1 cellular context compared by ENCODE assay signal in the genomic region with DNA sequence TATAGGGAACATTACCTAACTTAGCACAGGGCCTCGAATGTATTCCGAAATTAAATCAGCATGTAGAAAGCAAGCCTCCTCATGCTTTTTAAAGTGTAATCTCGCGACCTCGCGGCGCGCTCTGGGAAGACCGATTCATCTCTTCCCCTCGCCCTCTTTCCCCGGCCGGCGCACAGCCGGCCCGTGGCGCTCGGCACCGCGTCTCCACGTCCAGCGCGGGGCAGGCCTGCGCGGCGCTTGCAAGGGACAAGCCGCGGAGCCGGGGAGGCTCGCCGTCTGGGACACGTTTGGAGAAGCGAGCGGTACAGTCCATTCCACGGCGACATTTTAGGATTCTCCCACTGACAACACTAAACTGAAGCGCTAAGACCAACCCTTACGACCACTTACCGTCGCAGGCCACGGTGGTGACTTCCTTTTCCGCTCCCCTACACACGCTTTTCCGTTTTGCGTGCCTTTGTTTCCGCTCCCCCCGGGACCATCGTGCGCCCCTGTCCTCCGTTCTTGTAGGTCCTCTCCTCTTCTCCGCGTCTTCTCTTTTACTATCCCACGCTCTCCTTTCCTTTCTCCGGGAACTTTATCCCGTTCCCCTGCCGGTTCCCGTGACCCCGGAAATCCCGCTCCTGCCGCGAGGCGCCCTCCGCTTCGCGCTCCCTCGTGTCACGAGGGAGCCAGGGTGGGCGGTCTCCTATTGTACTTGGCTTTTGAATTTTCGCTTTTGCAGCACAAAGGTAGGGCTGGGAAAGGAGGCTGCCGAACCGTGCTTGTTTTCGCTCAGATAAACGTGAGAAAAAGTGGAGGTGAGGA.
TF ChIP-seq lines count a peak whose summit lies in the region.

A gene with protein sequence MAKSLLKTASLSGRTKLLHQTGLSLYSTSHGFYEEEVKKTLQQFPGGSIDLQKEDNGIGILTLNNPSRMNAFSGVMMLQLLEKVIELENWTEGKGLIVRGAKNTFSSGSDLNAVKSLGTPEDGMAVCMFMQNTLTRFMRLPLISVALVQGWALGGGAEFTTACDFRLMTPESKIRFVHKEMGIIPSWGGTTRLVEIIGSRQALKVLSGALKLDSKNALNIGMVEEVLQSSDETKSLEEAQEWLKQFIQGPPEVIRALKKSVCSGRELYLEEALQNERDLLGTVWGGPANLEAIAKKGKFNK (minus strand): TSS at position 664 of the 807 bp plus-strand sequence. CDS start 12,581 bp downstream, outside the sequence.

TF ChIP-seq in HepG2, 621 proteins besides CTCF, POLR2A, EP300 and RAD21 (continued from another document and continues in another):
- TF ChIP-seq, protein P1, sequence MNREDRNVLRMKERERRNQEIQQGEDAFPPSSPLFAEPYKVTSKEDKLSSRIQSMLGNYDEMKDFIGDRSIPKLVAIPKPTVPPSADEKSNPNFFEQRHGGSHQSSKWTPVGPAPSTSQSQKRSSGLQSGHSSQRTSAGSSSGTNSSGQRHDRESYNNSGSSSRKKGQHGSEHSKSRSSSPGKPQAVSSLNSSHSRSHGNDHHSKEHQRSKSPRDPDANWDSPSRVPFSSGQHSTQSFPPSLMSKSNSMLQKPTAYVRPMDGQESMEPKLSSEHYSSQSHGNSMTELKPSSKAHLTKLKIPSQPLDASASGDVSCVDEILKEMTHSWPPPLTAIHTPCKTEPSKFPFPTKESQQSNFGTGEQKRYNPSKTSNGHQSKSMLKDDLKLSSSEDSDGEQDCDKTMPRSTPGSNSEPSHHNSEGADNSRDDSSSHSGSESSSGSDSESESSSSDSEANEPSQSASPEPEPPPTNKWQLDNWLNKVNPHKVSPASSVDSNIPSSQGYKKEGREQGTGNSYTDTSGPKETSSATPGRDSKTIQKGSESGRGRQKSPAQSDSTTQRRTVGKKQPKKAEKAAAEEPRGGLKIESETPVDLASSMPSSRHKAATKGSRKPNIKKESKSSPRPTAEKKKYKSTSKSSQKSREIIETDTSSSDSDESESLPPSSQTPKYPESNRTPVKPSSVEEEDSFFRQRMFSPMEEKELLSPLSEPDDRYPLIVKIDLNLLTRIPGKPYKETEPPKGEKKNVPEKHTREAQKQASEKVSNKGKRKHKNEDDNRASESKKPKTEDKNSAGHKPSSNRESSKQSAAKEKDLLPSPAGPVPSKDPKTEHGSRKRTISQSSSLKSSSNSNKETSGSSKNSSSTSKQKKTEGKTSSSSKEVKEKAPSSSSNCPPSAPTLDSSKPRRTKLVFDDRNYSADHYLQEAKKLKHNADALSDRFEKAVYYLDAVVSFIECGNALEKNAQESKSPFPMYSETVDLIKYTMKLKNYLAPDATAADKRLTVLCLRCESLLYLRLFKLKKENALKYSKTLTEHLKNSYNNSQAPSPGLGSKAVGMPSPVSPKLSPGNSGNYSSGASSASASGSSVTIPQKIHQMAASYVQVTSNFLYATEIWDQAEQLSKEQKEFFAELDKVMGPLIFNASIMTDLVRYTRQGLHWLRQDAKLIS (CRISPR knock-in tag; IDR thresholded peaks at IDR 0.05), result peak; percentile 81; the same call in 1 of the 2 replicates
- no peak for TF ChIP-seq SRSF4 (IDR thresholded peaks at IDR 0.05; ENCODE audit: low read depth, low read length, poor library complexity, severe bottlenecking)
- TF ChIP-seq FOSL1 (CRISPR knock-in tag; IDR thresholded peaks at IDR 0.05; ENCODE audit: borderline replicate concordance), result no peak
- TF ChIP-seq ZNF670 (CRISPR knock-in tag; IDR thresholded peaks at IDR 0.05; ENCODE audit: borderline replicate concordance), result no peak; the same call in 1 of the 2 replicates
- TF ChIP-seq RFXANK (CRISPR knock-in tag; IDR thresholded peaks at IDR 0.05), result no peak
- TF ChIP-seq MED8 (CRISPR knock-in tag; IDR thresholded peaks at IDR 0.05; ENCODE audit: insufficient replicate concordance), result peak; percentile 82
- TF ChIP-seq KDM6A (CRISPR knock-in tag; IDR thresholded peaks at IDR 0.05; ENCODE audit: low read depth), result no peak
- TF ChIP-seq ZNF335 (CRISPR knock-in tag; IDR thresholded peaks at IDR 0.05), result 0 out of 2 replicates have a peak, but pooled peaks have one; percentile 16
- TF ChIP-seq ZNF441 (CRISPR knock-in tag; IDR thresholded peaks at IDR 0.05; ENCODE audit: borderline replicate concordance), result peak; percentile 72
- TF ChIP-seq TBX3 (IDR thresholded peaks at IDR 0.05; ENCODE audit: borderline replicate concordance), result no peak
- TF ChIP-seq, protein P2, sequence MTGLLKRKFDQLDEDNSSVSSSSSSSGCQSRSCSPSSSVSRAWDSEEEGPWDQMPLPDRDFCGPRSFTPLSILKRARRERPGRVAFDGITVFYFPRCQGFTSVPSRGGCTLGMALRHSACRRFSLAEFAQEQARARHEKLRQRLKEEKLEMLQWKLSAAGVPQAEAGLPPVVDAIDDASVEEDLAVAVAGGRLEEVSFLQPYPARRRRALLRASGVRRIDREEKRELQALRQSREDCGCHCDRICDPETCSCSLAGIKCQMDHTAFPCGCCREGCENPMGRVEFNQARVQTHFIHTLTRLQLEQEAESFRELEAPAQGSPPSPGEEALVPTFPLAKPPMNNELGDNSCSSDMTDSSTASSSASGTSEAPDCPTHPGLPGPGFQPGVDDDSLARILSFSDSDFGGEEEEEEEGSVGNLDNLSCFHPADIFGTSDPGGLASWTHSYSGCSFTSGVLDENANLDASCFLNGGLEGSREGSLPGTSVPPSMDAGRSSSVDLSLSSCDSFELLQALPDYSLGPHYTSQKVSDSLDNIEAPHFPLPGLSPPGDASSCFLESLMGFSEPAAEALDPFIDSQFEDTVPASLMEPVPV (CRISPR knock-in tag; IDR thresholded peaks at IDR 0.05), result peak; percentile 56; the same call in 1 of the 2 replicates
- peak; percentile 69 for TF ChIP-seq TEAD3 (CRISPR knock-in tag; optimal IDR thresholded peaks at IDR 0.05; ENCODE audit: borderline replicate concordance)
- 0 out of 2 replicates have a peak, but pooled peaks have one; percentile 8 for TF ChIP-seq ZNF720 (CRISPR knock-in tag; IDR thresholded peaks at IDR 0.05)
- TF ChIP-seq, protein P3, sequence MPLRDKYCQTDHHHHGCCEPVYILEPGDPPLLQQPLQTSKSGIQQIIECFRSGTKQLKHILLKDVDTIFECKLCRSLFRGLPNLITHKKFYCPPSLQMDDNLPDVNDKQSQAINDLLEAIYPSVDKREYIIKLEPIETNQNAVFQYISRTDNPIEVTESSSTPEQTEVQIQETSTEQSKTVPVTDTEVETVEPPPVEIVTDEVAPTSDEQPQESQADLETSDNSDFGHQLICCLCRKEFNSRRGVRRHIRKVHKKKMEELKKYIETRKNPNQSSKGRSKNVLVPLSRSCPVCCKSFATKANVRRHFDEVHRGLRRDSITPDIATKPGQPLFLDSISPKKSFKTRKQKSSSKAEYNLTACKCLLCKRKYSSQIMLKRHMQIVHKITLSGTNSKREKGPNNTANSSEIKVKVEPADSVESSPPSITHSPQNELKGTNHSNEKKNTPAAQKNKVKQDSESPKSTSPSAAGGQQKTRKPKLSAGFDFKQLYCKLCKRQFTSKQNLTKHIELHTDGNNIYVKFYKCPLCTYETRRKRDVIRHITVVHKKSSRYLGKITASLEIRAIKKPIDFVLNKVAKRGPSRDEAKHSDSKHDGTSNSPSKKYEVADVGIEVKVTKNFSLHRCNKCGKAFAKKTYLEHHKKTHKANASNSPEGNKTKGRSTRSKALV (CRISPR knock-in tag; IDR thresholded peaks at IDR 0.05), result peak; percentile 98
- TF ChIP-seq KAT2B (IDR thresholded peaks at IDR 0.05; ENCODE audit: borderline replicate concordance, low read depth, low read length), result no peak
- TF ChIP-seq, protein P4, sequence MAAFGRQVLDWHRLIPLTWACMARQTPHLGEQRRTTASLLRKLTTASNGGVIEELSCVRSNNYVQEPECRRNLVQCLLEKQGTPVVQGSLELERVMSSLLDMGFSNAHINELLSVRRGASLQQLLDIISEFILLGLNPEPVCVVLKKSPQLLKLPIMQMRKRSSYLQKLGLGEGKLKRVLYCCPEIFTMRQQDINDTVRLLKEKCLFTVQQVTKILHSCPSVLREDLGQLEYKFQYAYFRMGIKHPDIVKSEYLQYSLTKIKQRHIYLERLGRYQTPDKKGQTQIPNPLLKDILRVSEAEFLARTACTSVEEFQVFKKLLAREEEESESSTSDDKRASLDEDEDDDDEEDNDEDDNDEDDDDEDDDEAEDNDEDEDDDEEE (CRISPR knock-in tag; IDR thresholded peaks at IDR 0.05), result peak; percentile 96
- TF ChIP-seq RBAK (CRISPR knock-in tag; IDR thresholded peaks at IDR 0.05), result 0 out of 2 replicates have a peak, but pooled peaks have one; percentile 25
- TF ChIP-seq ZNF326 (CRISPR knock-in tag; IDR thresholded peaks at IDR 0.05; ENCODE audit: borderline replicate concordance), result 0 out of 2 replicates have a peak, but pooled peaks have one; percentile 23
- no peak for TF ChIP-seq RARG (CRISPR knock-in tag; IDR thresholded peaks at IDR 0.05; ENCODE audit: low read depth)
- TF ChIP-seq ZNF782 (CRISPR knock-in tag; IDR thresholded peaks at IDR 0.05; ENCODE audit: borderline replicate concordance), result peak; percentile 97
- no peak for TF ChIP-seq SATB2 (CRISPR knock-in tag; IDR thresholded peaks at IDR 0.05)
- peak; percentile 19; the same call in 1 of the 2 replicates for TF ChIP-seq ZNF558 (CRISPR knock-in tag; IDR thresholded peaks at IDR 0.05; ENCODE audit: borderline replicate concordance)
- TF ChIP-seq ZNF792 (CRISPR knock-in tag; IDR thresholded peaks at IDR 0.05), result no peak; the same call in none of the 2 replicates
- TF ChIP-seq CC2D1A (CRISPR knock-in tag; IDR thresholded peaks at IDR 0.05), result no peak
- no peak for TF ChIP-seq HNRNPH1 (optimal IDR thresholded peaks at IDR 0.05; ENCODE audit: low read depth, low read length)
- TF ChIP-seq SP5 (CRISPR knock-in tag; IDR thresholded peaks at IDR 0.05; ENCODE audit: borderline replicate concordance, low read depth), result no peak; the same call in 1 of the 2 replicates
- no peak for TF ChIP-seq LCORL (IDR thresholded peaks at IDR 0.05)
- TF ChIP-seq LCORL (CRISPR knock-in tag; IDR thresholded peaks at IDR 0.05), result no peak; the same call in 1 of the 2 replicates
- TF ChIP-seq, protein P5, sequence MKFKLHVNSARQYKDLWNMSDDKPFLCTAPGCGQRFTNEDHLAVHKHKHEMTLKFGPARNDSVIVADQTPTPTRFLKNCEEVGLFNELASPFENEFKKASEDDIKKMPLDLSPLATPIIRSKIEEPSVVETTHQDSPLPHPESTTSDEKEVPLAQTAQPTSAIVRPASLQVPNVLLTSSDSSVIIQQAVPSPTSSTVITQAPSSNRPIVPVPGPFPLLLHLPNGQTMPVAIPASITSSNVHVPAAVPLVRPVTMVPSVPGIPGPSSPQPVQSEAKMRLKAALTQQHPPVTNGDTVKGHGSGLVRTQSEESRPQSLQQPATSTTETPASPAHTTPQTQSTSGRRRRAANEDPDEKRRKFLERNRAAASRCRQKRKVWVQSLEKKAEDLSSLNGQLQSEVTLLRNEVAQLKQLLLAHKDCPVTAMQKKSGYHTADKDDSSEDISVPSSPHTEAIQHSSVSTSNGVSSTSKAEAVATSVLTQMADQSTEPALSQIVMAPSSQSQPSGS (CRISPR knock-in tag; IDR thresholded peaks at IDR 0.05), result peak; percentile 50; the same call in 1 of the 2 replicates
- peak; percentile 74; the same call in 1 of the 2 replicates for TF ChIP-seq NR3C1 (CRISPR knock-in tag; IDR thresholded peaks at IDR 0.05)
- TF ChIP-seq, protein P6, sequence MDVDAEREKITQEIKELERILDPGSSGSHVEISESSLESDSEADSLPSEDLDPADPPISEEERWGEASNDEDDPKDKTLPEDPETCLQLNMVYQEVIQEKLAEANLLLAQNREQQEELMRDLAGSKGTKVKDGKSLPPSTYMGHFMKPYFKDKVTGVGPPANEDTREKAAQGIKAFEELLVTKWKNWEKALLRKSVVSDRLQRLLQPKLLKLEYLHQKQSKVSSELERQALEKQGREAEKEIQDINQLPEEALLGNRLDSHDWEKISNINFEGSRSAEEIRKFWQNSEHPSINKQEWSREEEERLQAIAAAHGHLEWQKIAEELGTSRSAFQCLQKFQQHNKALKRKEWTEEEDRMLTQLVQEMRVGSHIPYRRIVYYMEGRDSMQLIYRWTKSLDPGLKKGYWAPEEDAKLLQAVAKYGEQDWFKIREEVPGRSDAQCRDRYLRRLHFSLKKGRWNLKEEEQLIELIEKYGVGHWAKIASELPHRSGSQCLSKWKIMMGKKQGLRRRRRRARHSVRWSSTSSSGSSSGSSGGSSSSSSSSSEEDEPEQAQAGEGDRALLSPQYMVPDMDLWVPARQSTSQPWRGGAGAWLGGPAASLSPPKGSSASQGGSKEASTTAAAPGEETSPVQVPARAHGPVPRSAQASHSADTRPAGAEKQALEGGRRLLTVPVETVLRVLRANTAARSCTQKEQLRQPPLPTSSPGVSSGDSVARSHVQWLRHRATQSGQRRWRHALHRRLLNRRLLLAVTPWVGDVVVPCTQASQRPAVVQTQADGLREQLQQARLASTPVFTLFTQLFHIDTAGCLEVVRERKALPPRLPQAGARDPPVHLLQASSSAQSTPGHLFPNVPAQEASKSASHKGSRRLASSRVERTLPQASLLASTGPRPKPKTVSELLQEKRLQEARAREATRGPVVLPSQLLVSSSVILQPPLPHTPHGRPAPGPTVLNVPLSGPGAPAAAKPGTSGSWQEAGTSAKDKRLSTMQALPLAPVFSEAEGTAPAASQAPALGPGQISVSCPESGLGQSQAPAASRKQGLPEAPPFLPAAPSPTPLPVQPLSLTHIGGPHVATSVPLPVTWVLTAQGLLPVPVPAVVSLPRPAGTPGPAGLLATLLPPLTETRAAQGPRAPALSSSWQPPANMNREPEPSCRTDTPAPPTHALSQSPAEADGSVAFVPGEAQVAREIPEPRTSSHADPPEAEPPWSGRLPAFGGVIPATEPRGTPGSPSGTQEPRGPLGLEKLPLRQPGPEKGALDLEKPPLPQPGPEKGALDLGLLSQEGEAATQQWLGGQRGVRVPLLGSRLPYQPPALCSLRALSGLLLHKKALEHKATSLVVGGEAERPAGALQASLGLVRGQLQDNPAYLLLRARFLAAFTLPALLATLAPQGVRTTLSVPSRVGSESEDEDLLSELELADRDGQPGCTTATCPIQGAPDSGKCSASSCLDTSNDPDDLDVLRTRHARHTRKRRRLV (CRISPR knock-in tag; IDR thresholded peaks at IDR 0.05), result no peak
- TF ChIP-seq, protein P7, sequence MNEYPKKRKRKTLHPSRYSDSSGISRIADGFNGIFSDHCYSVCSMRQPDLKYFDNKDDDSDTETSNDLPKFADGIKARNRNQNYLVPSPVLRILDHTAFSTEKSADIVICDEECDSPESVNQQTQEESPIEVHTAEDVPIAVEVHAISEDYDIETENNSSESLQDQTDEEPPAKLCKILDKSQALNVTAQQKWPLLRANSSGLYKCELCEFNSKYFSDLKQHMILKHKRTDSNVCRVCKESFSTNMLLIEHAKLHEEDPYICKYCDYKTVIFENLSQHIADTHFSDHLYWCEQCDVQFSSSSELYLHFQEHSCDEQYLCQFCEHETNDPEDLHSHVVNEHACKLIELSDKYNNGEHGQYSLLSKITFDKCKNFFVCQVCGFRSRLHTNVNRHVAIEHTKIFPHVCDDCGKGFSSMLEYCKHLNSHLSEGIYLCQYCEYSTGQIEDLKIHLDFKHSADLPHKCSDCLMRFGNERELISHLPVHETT (CRISPR knock-in tag; conservative IDR thresholded peaks at IDR 0.05), result no peak; the same call in none of the 2 replicates
- TF ChIP-seq, protein P8, sequence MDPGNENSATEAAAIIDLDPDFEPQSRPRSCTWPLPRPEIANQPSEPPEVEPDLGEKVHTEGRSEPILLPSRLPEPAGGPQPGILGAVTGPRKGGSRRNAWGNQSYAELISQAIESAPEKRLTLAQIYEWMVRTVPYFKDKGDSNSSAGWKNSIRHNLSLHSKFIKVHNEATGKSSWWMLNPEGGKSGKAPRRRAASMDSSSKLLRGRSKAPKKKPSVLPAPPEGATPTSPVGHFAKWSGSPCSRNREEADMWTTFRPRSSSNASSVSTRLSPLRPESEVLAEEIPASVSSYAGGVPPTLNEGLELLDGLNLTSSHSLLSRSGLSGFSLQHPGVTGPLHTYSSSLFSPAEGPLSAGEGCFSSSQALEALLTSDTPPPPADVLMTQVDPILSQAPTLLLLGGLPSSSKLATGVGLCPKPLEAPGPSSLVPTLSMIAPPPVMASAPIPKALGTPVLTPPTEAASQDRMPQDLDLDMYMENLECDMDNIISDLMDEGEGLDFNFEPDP (CRISPR knock-in tag; conservative IDR thresholded peaks at IDR 0.05), result no peak
